ENCODE assay signal across 8 cellular contexts in genomic region chr5:79560774-79561524, GRCh38. TPM values are rescaled to one million over a fixed set of nuclear protein-coding genes. Genes with fewer than 3 reads are reported as not detected.
A peak's percentile ranks its signal among the peaks of the same experiment; 100 is the strongest.
DNase-seq lines count a peak whose midpoint lies in the region; ATAC-seq and TF ChIP-seq lines count a peak whose summit lies in the region.
"Had no signal": no experiment of that assay in that cellular context is flagged by ENCODE, and none has a peak within 500 bp of the region (broad histone marks: within the 10 kb centered on the region; RNA-seq: fewer than 3 reads in every experiment).

No MANE protein-coding gene starts in this region.

- H3K4me1 ChIP-seq in smooth muscle cell (ENCODE audit: low read depth) (peaks cover 25% of the 10 kb centered on the region), right atrium auricular region (peaks cover 0 to 5% of the 10 kb centered on the region in 2 donors)

- CTCF ChIA-PET in activated CD8-positive, alpha-beta T cell treated with anti-CD3 and anti-CD28 coated beads, Interleukin-2, amount 10 ng/mL, durations not matched to agents 7 days and 5 days (lab: Charles Lee), result interaction anchor here (0.8 to 1.6 kb wide), 4 partner anchors 42 to 522 kb away, joined by 3 to 4 read pairs (median 4); no protein-coding TSS in a partner anchor

- H3K36me3 Mint-ChIP-seq in activated CD8-positive, alpha-beta T cell treated with anti-CD3 and anti-CD28 coated beads, Interleukin-2, amount 10 ng/mL, durations not matched to agents 7 days and 5 days (ENCODE audit: low read depth), result peaks cover 22% of the 10 kb centered on the region

- H3K79me2 ChIP-seq in smooth muscle cell (ENCODE audit: low read depth), result no peaks in the 10 kb centered on the region

- peaks cover 43% of the 10 kb centered on the region for H3K4me1 Mint-ChIP-seq in activated CD8-positive, alpha-beta T cell treated with anti-CD3 and anti-CD28 coated beads, Interleukin-2, amount 10 ng/mL, durations not matched to agents 7 days and 5 days (ENCODE audit: low read depth)

- H3K27me3 ChIP-seq in smooth muscle cell (ENCODE audit: low read depth), result peaks cover 4% of the 10 kb centered on the region
- H3K27me3 ChIP-seq in right atrium auricular region, result no peaks in the 10 kb centered on the region

- H3K9me3 Mint-ChIP-seq in activated CD8-positive, alpha-beta T cell treated with anti-CD3 and anti-CD28 coated beads, Interleukin-2, amount 10 ng/mL, durations not matched to agents 7 days and 5 days (ENCODE audit: insufficient read depth), result peaks cover 11% of the 10 kb centered on the region

- no peaks in the 10 kb centered on the region for H3F3A ChIP-seq in smooth muscle cell (ENCODE audit: low read depth)

- peak overlapping the region; percentile 27 for H3K4me2 ChIP-seq in smooth muscle cell

- H3K4me3 ChIP-seq in smooth muscle cell (no peak overlapping the region), right atrium auricular region (no peak overlapping the region)

- no peaks in the 10 kb centered on the region for H3K9me3 ChIP-seq in smooth muscle cell (replicated peaks; ENCODE audit: low read depth)
- no peaks in the 10 kb centered on the region for H3K9me3 ChIP-seq in right atrium auricular region

- TF ChIP-seq CTCF in smooth muscle cell (IDR thresholded peaks at IDR 0.05; ENCODE audit: borderline replicate concordance, insufficient read depth, poor library complexity, severe bottlenecking), result no peak
- TF ChIP-seq CTCF in right atrium auricular region (IDR thresholded peaks at IDR 0.05), result no peak

- peak; percentile 43 for DNase-seq in GM19240 (ENCODE audit: insufficient read length, low spot score)
- DNase-seq in activated CD8-positive, alpha-beta T cell treated with anti-CD3 and anti-CD28 coated beads, Interleukin-2, amount 10 ng/mL, durations not matched to agents 7 days and 5 days, result peak; percentile 47
- DNase-seq in smooth muscle cell (lab: John Stamatoyannopoulos, UW; ENCODE audit: unreplicated experiment), result no peak
- DNase-seq in medulla oblongata (ENCODE audit: extremely low spot score), result no peak
- DNase-seq in SKM-1 (lab: John Stamatoyannopoulos, UW; ENCODE audit: unreplicated experiment), result no peak
- no peak for DNase-seq in right atrium auricular region (ENCODE audit: low spot score)
- DNase-seq: SHP77 treated with DMSO at 0.1 percent for 48 hours had no signal

- no peak overlapping the region for H3K9ac ChIP-seq in smooth muscle cell (ENCODE audit: low read depth)

- H3K27ac ChIP-seq in smooth muscle cell (ENCODE audit: low read depth) (peak overlapping the region; percentile 64), right atrium auricular region (no peak overlapping the region)

- peak; percentile 69 for ATAC-seq in HG03064 (IDR thresholded peaks at IDR 0.05; ENCODE audit: low read depth, unreplicated experiment)
- peak; percentile 78 for ATAC-seq in activated CD8-positive, alpha-beta T cell treated with anti-CD3 and anti-CD28 coated beads, Interleukin-2, amount 10 ng/mL, durations not matched to agents 7 days and 5 days

- WGBS in smooth muscle cell (ENCODE audit: low lambda C conversion rate), result 46% methylated on average over 4 of the region's 4 CpGs

- no peaks in the 10 kb centered on the region for H4K20me1 ChIP-seq in smooth muscle cell (ENCODE audit: low read depth)

- H3K27ac Mint-ChIP-seq in activated CD8-positive, alpha-beta T cell treated with anti-CD3 and anti-CD28 coated beads, Interleukin-2, amount 10 ng/mL, durations not matched to agents 7 days and 5 days, result peak overlapping the region; percentile 76

- H3K36me3 ChIP-seq in smooth muscle cell (ENCODE audit: low read depth), result no peaks in the 10 kb centered on the region
- H3K36me3 ChIP-seq in right atrium auricular region, result no peaks in the 10 kb centered on the region

- no peaks in the 10 kb centered on the region for H3K27me3 Mint-ChIP-seq in activated CD8-positive, alpha-beta T cell treated with anti-CD3 and anti-CD28 coated beads, Interleukin-2, amount 10 ng/mL, durations not matched to agents 7 days and 5 days (ENCODE audit: low read depth)

- H2AFZ ChIP-seq in smooth muscle cell (ENCODE audit: low read depth), result peak overlapping the region; percentile 31

- POLR2A ChIA-PET in activated CD8-positive, alpha-beta T cell treated with anti-CD3 and anti-CD28 coated beads, Interleukin-2, amount 10 ng/mL, durations not matched to agents 7 days and 5 days (lab: Charles Lee), result interaction anchor here (0.7 to 1.0 kb wide), 2 partner anchors 50 to 64 kb away, joined by 3 read pairs; no protein-coding TSS in a partner anchor

- peak overlapping the region; percentile 20 for H3K4me3 Mint-ChIP-seq in activated CD8-positive, alpha-beta T cell treated with anti-CD3 and anti-CD28 coated beads, Interleukin-2, amount 10 ng/mL, durations not matched to agents 7 days and 5 days

RNA-seq across cellular contexts. Expression of gene HOMER1, which starts 47.0 kb away (rescaled TPM):
- total RNA-seq in activated CD8-positive, alpha-beta T cell treated with anti-CD3 and anti-CD28 coated beads, Interleukin-2, amount 10 ng/mL, durations not matched to agents 7 days and 5 days, result 1 to 10 TPM; 2.4 to 3.1 TPM
- total RNA-seq in smooth muscle cell, result 12.7 and 14.9 TPM in 2 replicates
- 4.4 and 7.2 TPM in 2 replicates for polyA plus RNA-seq in smooth muscle cell
- total RNA-seq in right atrium auricular region, result 10 to 100 TPM; 30.1 to 31.4 TPM

RNA-seq across cellular contexts. Expression of gene TENT2, which starts 51.3 kb away (rescaled TPM):
- total RNA-seq in activated CD8-positive, alpha-beta T cell treated with anti-CD3 and anti-CD28 coated beads, Interleukin-2, amount 10 ng/mL, durations not matched to agents 7 days and 5 days, result 10 to 100 TPM; 73.5 to 78.7 TPM
- total RNA-seq in smooth muscle cell, result 47.2 and 68.5 TPM in 2 replicates
- polyA plus RNA-seq in smooth muscle cell, result 18.9 and 22.4 TPM in 2 replicates
- 10 to 100 TPM; 18.2 to 21.3 TPM for total RNA-seq in right atrium auricular region

Comparison
In these comparisons a context has a peak if more than half of its experiments do, and no peak if none do; other contexts are left out.
1. DNase-seq: peak in GM19240 (single experiment) and activated CD8-positive, alpha-beta T cell treated with anti-CD3 and anti-CD28 coated beads, Interleukin-2, amount 10 ng/mL, durations not matched to agents 7 days and 5 days (single experiment); none in smooth muscle cell (single experiment), medulla oblongata (single experiment), SKM-1 (single experiment) and right atrium auricular region (single experiment).